ENCODE assay signal across 12 cellular contexts in genomic region chr10:17007836-17008235, GRCh38.
DNase-seq lines count a peak whose midpoint lies in the region; ATAC-seq and TF ChIP-seq lines count a peak whose summit lies in the region.
"Had no signal": no experiment of that assay in that cellular context is flagged by ENCODE, and none has a peak within 500 bp of the region (broad histone marks: within the 10 kb centered on the region; RNA-seq: fewer than 3 reads in every experiment).

No MANE protein-coding gene starts in this region.

- WGBS in gastroesophageal sphincter (ENCODE audit: low coverage in 1 of 2), 2 donors, result 52 to 71% methylated on average over 2 to 4 of the region's 4 CpGs
- 41 to 50% methylated on average over 4 of the region's 4 CpGs for WGBS in upper lobe of left lung, 2 donors

- H3K27ac ChIP-seq in ascending aorta (peak overlapping the region; percentile 30), gastroesophageal sphincter (peak overlapping the region in 3 of 4 donors; percentile 48 to 68 (median 66)), upper lobe of left lung (peak overlapping the region; percentile 69 to 85 (median 76))
- H3K27ac ChIP-seq: hepatocyte had no signal

- H3K4me3 ChIP-seq in ascending aorta (no peak overlapping the region), gastroesophageal sphincter (no peak overlapping the region), upper lobe of left lung (no peak overlapping the region)
- H3K4me3 ChIP-seq: hepatocyte had no signal

- peak overlapping the region in 4 of 10 donors; percentile 6 to 80 (median 38) for H3K4me3 Mint-ChIP-seq in naive thymus-derived CD8-positive, alpha-beta T cell
- H3K4me3 Mint-ChIP-seq: activated T-helper 1 cell treated with anti-CD3 and anti-CD28 coated beads, Interleukin-12 subunit alpha, Interleukin-12 subunit beta, Interleukin-2, Interleukin-4 antibody, amounts not matched to agents 30 ng/mL and 10 ng/mL and 1 ng/mL, durations not matched to agents 14 hours and 24 hours and 36 hours; naive B cell had no signal

- POLR2A ChIA-PET in naive thymus-derived CD8-positive, alpha-beta T cell (lab: Charles Lee), result interaction anchor here (1.3 kb wide), 1 partner anchor 12 kb away, joined by 3 read pairs; no protein-coding TSS in a partner anchor

- TF ChIP-seq CTCF in ascending aorta (IDR thresholded peaks at IDR 0.05) (no peak), gastroesophageal sphincter (IDR thresholded peaks at IDR 0.05) (no peak), upper lobe of left lung (IDR thresholded peaks at IDR 0.05) (no peak)

- no peaks in the 10 kb centered on the region for H3K27me3 Mint-ChIP-seq in naive thymus-derived CD8-positive, alpha-beta T cell

- DNase-seq in ascending aorta (ENCODE audit: low spot score in 2 of 2), result no peak
- DNase-seq in naive thymus-derived CD8-positive, alpha-beta T cell, result no peak
- peak in 1 of 2 donors; percentile 44 for DNase-seq in upper lobe of left lung
- no peak for DNase-seq in HPDE6-E6E7 (ENCODE audit: extremely low spot score)
- DNase-seq in activated CD4-positive, alpha-beta T cell treated with anti-CD3 and anti-CD28 coated beads for 48 hours, result no peak
- DNase-seq: naive B cell, NCI-H1436, NCI-H510A had no signal

- peaks cover 0 to 8% (median 0%) of the 10 kb centered on the region in 9 donors for H3K9me3 Mint-ChIP-seq in naive thymus-derived CD8-positive, alpha-beta T cell

- no peaks in the 10 kb centered on the region for H3K36me3 ChIP-seq in ascending aorta
- no peaks in the 10 kb centered on the region for H3K36me3 ChIP-seq in gastroesophageal sphincter
- no peaks in the 10 kb centered on the region for H3K36me3 ChIP-seq in upper lobe of left lung

- H3K36me3 Mint-ChIP-seq in naive thymus-derived CD8-positive, alpha-beta T cell, result peaks cover 5 to 7% (median 6%) of the 10 kb centered on the region in 3 donors

- H3K4me1 ChIP-seq in ascending aorta (peaks cover 3 to 40% of the 10 kb centered on the region in 2 donors), gastroesophageal sphincter (peaks cover 10 to 62% (median 23%) of the 10 kb centered on the region in 3 donors), upper lobe of left lung (peaks cover 41 to 54% (median 44%) of the 10 kb centered on the region in 4 donors)

- H3K4me1 Mint-ChIP-seq in naive thymus-derived CD8-positive, alpha-beta T cell, result peaks cover 29 to 63% (median 59%) of the 10 kb centered on the region in 4 donors
- H3K4me1 Mint-ChIP-seq: naive B cell had no signal

- intact Hi-C loops in ascending aorta (cut with DNase I), result loop anchor here (2.0 kb wide), 1 partner anchor 15 kb away; no protein-coding TSS in a partner anchor

- H3K9me3 ChIP-seq in ascending aorta (no peaks in the 10 kb centered on the region), gastroesophageal sphincter (no peaks in the 10 kb centered on the region), upper lobe of left lung (no peaks in the 10 kb centered on the region)

- H3K27ac Mint-ChIP-seq in naive thymus-derived CD8-positive, alpha-beta T cell, result peak overlapping the region; percentile 77 to 97 (median 92)

- no peaks in the 10 kb centered on the region for H3K27me3 ChIP-seq in ascending aorta
- no peaks in the 10 kb centered on the region for H3K27me3 ChIP-seq in gastroesophageal sphincter
- no peaks in the 10 kb centered on the region for H3K27me3 ChIP-seq in upper lobe of left lung
- H3K27me3 ChIP-seq: hepatocyte had no signal

- no peak for TF ChIP-seq EP300 in gastroesophageal sphincter (IDR thresholded peaks at IDR 0.05)
- TF ChIP-seq EP300 in upper lobe of left lung (IDR thresholded peaks at IDR 0.05), result no peak

- no peak for TF ChIP-seq POLR2A in gastroesophageal sphincter (IDR thresholded peaks at IDR 0.05)
- TF ChIP-seq POLR2A in upper lobe of left lung (IDR thresholded peaks at IDR 0.05), result no peak

- ATAC-seq in gastroesophageal sphincter, result no peak
- peak in 1 of 2 donors; percentile 18 for ATAC-seq in naive thymus-derived CD8-positive, alpha-beta T cell
- no peak for ATAC-seq in upper lobe of left lung (ENCODE audit: low FRiP score in 2 of 2)
- ATAC-seq in GM19455 (IDR thresholded peaks at IDR 0.05; ENCODE audit: unreplicated experiment), result no peak
